In genomic region chr16:11326084-11326736, GRCh38 we compare ENCODE assay signal across 17 cellular contexts. TPM values are rescaled to one million over a fixed set of nuclear protein-coding genes. Genes with fewer than 3 reads are reported as not detected.
A peak's percentile ranks its signal among the peaks of the same experiment; 100 is the strongest.
DNase-seq lines count a peak whose midpoint lies in the region; ATAC-seq, FAIRE-seq and TF ChIP-seq lines count a peak whose summit lies in the region.
"Had no signal": no experiment of that assay in that cellular context is flagged by ENCODE, and none has a peak within 500 bp of the region (broad histone marks: within the 10 kb centered on the region; RNA-seq: fewer than 3 reads in every experiment).

No MANE protein-coding gene starts in this region.

- no peak overlapping the region for H2AK5ac ChIP-seq in neuronal stem cell (ENCODE audit: low read depth, low read length)

- intact Hi-C loops in CD14-positive monocyte (cut with micrococcal nuclease) = no loop called here
- intact Hi-C loops in transverse colon (cut with DNase I; ENCODE audit: low total_unique reads) = no loop called here
- intact Hi-C loops in dorsolateral prefrontal cortex (cut with DNase I) = no loop called here

- H3K4me3 ChIP-seq in astrocyte (ENCODE audit: insufficient read depth, low read depth, low read length) (no peak overlapping the region), neuronal stem cell (ENCODE audit: low read length in 2 of 2) (no peak overlapping the region), transverse colon (no peak overlapping the region), dorsolateral prefrontal cortex (no peak overlapping the region)
- H3K4me3 ChIP-seq: prostate gland had no signal

- H3K36me3 ChIP-seq in astrocyte (ENCODE audit: insufficient read depth, low read length) = no peaks in the 10 kb centered on the region
- H3K36me3 ChIP-seq in neuronal stem cell (replicated peaks in 1 of 2; ENCODE audit: control insufficient read depth in 2 of 2, insufficient read depth in 2 of 2, low read length in 2 of 2) = no peaks in the 10 kb centered on the region
- H3K36me3 ChIP-seq in transverse colon = no peaks in the 10 kb centered on the region
- H3K36me3 ChIP-seq: prostate gland had no signal

- peak overlapping the region; percentile 67 for H4K8ac ChIP-seq in neuronal stem cell (ENCODE audit: low read depth, low read length)

- peaks cover 12 to 45% (median 19%) of the 10 kb centered on the region in 3 donors for H3K27me3 Mint-ChIP-seq in CD14-positive monocyte (ENCODE audit: low read depth in 3 of 3)
- peaks cover 7% of the 10 kb centered on the region for H3K27me3 Mint-ChIP-seq in astrocyte (ENCODE audit: low read depth, unreplicated experiment)
- H3K27me3 Mint-ChIP-seq: CD4-positive, alpha-beta T cell had no signal

- no peak overlapping the region for H4K91ac ChIP-seq in neuronal stem cell (ENCODE audit: low read depth, low read length, poor library complexity)

- H3K9ac ChIP-seq in astrocyte (ENCODE audit: low read length) (no peak overlapping the region), neuronal stem cell (ENCODE audit: low read depth, low read length, poor library complexity) (no peak overlapping the region)

- ATAC-seq in HG02610 (IDR thresholded peaks at IDR 0.05; ENCODE audit: unreplicated experiment) (peak; percentile 13), GM19452 (IDR thresholded peaks at IDR 0.05; ENCODE audit: unreplicated experiment) (no peak)

- no peak overlapping the region for H3K14ac ChIP-seq in neuronal stem cell (ENCODE audit: low read length)

- no CpG with 5 or more reads among the region's 9 CpGs for WGBS in neuronal stem cell (ENCODE audit: extremely low coverage in 2 of 2, insufficient read length in 2 of 2, insufficient replicate concordance in 1 of 2), 2 donors
- WGBS in transverse colon (ENCODE audit: low coverage in 1 of 2), 2 donors = 80 to 82% methylated on average over 2 to 9 of the region's 9 CpGs

- no peak for TF ChIP-seq POLR2A in transverse colon (IDR thresholded peaks at IDR 0.05)

- peak overlapping the region; percentile 53 for H2BK15ac ChIP-seq in neuronal stem cell (ENCODE audit: low read length)

- H2BK120ac ChIP-seq in neuronal stem cell (ENCODE audit: low read depth, low read length) = no peak overlapping the region

- H2AFZ ChIP-seq in astrocyte (ENCODE audit: low read depth, low read length) = peak overlapping the region; percentile 17
- H2AFZ ChIP-seq in neuronal stem cell (ENCODE audit: low read length) = no peak overlapping the region

- H3K27ac Mint-ChIP-seq in CD14-positive monocyte (peak overlapping the region in 3 of 7 donors; percentile 12 to 85 (median 64)), astrocyte (ENCODE audit: unreplicated experiment) (no peak overlapping the region)
- H3K27ac Mint-ChIP-seq: CD4-positive, alpha-beta T cell had no signal

- peak overlapping the region; percentile 90 for H3K18ac ChIP-seq in neuronal stem cell (ENCODE audit: low read length)

- H3K4ac ChIP-seq in neuronal stem cell (ENCODE audit: low read length) = peak overlapping the region; percentile 60

- H3K27me3 ChIP-seq in astrocyte (ENCODE audit: insufficient read depth, low read length) (no peaks in the 10 kb centered on the region), neuronal stem cell (ENCODE audit: control insufficient read depth in 3 of 3, insufficient read depth in 3 of 3, low read depth in 1 of 3, low read length in 3 of 3) (no peaks in the 10 kb centered on the region), transverse colon (no peaks in the 10 kb centered on the region), dorsolateral prefrontal cortex (no peaks in the 10 kb centered on the region)

- TF ChIP-seq CTCF in CD14-positive monocyte (IDR thresholded peaks at IDR 0.05) (no peak), astrocyte (IDR thresholded peaks at IDR 0.05; ENCODE audit: insufficient read depth, low read depth, low read length) (no peak), transverse colon (IDR thresholded peaks at IDR 0.05) (no peak), dorsolateral prefrontal cortex (IDR thresholded peaks at IDR 0.05 in 54 of 56, conservative IDR thresholded peaks at IDR 0.05 in 2 of 56; ENCODE audit: low read depth in 1 of 56, partially characterized antibody in 56 of 56) (no peak)

- H3K4me3 Mint-ChIP-seq in CD14-positive monocyte (peak overlapping the region; percentile 34 to 64), astrocyte (ENCODE audit: unreplicated experiment) (no peak overlapping the region)
- H3K4me3 Mint-ChIP-seq: CD4-positive, alpha-beta T cell had no signal

- FAIRE-seq in astrocyte (lab: Jason Lieb, UNC) = no peak
- FAIRE-seq: bronchial epithelial cell had no signal

- H3K79me1 ChIP-seq in neuronal stem cell (ENCODE audit: low read depth, low read length) = peaks cover 2% of the 10 kb centered on the region

- TF ChIP-seq EP300 in transverse colon (IDR thresholded peaks at IDR 0.05; ENCODE audit: low read depth) = no peak

- H3K27ac ChIP-seq in astrocyte (ENCODE audit: low read depth, low read length) = no peak overlapping the region
- no peak overlapping the region for H3K27ac ChIP-seq in neuronal stem cell (replicated peaks; ENCODE audit: low read length)
- no peak overlapping the region for H3K27ac ChIP-seq in transverse colon
- no peak overlapping the region for H3K27ac ChIP-seq in dorsolateral prefrontal cortex
- H3K27ac ChIP-seq: prostate gland had no signal

- DNase-seq in CD14-positive monocyte (ENCODE audit: low spot score) (no peak), astrocyte (ENCODE audit: low read depth) (no peak), neuronal stem cell (ENCODE audit: low spot score) (no peak), transverse colon (no peak), dorsolateral prefrontal cortex (no peak)
- DNase-seq: CD4-positive, alpha-beta T cell; DMS79 treated with DMSO at 0.1 percent for 48 hours; effector CD4-positive, alpha-beta T cell; GOT3; NCI-H187 treated with DMSO at 0.1 percent for 48 hours; NCI-H510A treated with DMSO at 0.1 percent for 48 hours had no signal

- H3K9me3 ChIP-seq in astrocyte (ENCODE audit: insufficient read depth, low read depth, low read length) (no peaks in the 10 kb centered on the region), neuronal stem cell (replicated peaks in 1 of 2; ENCODE audit: control insufficient read depth in 2 of 2, insufficient read depth in 1 of 2, low read depth in 1 of 2, low read length in 2 of 2) (no peaks in the 10 kb centered on the region), transverse colon (no peaks in the 10 kb centered on the region)
- H3K9me3 ChIP-seq: prostate gland had no signal

- in situ Hi-C loops in transverse colon (cut with MboI; ENCODE audit: low pct_ligation_motif_present in 1 of 4, low pct_unique_long_range_greater_than_20kb in 1 of 4, low sequenced_read_pairs in 3 of 4) = no loop called here

- H4K20me1 ChIP-seq in astrocyte (ENCODE audit: insufficient read depth, low read length) = no peaks in the 10 kb centered on the region

- H3K4me2 ChIP-seq in astrocyte (ENCODE audit: low read length) = peak overlapping the region; percentile 8
- H3K4me2 ChIP-seq in neuronal stem cell (ENCODE audit: insufficient read depth, low read length, poor library complexity, severe bottlenecking) = no peak overlapping the region

- peaks cover 25% of the 10 kb centered on the region for H3K4me1 ChIP-seq in astrocyte (ENCODE audit: insufficient read depth, low read length)
- peaks cover 11 to 21% of the 10 kb centered on the region in 2 donors for H3K4me1 ChIP-seq in neuronal stem cell (ENCODE audit: control insufficient read depth in 2 of 2, insufficient read depth in 1 of 2, low read depth in 1 of 2, low read length in 2 of 2)
- peaks cover 2 to 20% (median 7%) of the 10 kb centered on the region in 4 donors for H3K4me1 ChIP-seq in transverse colon
- H3K4me1 ChIP-seq: prostate gland had no signal

- H2BK12ac ChIP-seq in neuronal stem cell (ENCODE audit: low read length) = no peak overlapping the region

- peaks cover 5 to 13% of the 10 kb centered on the region in 2 donors for H3K36me3 Mint-ChIP-seq in CD14-positive monocyte
- H3K36me3 Mint-ChIP-seq in astrocyte (ENCODE audit: low read depth, unreplicated experiment) = peaks cover 3% of the 10 kb centered on the region

- no peak overlapping the region for H2BK5ac ChIP-seq in neuronal stem cell (ENCODE audit: low read length)

- no peak overlapping the region for H3K23ac ChIP-seq in neuronal stem cell (ENCODE audit: low read depth, low read length, poor library complexity)

- H3K79me2 ChIP-seq in astrocyte (ENCODE audit: insufficient read depth, low read length) = no peaks in the 10 kb centered on the region

- peaks cover 0 to 6% (median 3%) of the 10 kb centered on the region in 7 donors for H3K9me3 Mint-ChIP-seq in CD14-positive monocyte
- peaks cover 2% of the 10 kb centered on the region for H3K9me3 Mint-ChIP-seq in astrocyte (ENCODE audit: unreplicated experiment)
- H3K9me3 Mint-ChIP-seq: CD4-positive, alpha-beta T cell had no signal

- peaks cover 52% of the 10 kb centered on the region for H3K4me1 Mint-ChIP-seq in CD14-positive monocyte
- H3K4me1 Mint-ChIP-seq in astrocyte (ENCODE audit: low read depth, unreplicated experiment) = peaks cover 30% of the 10 kb centered on the region

RNA-seq across cellular contexts. Expression of gene RMI2, which starts 19.0 kb away (rescaled TPM):
- polyA plus RNA-seq in CD14-positive monocyte = under 1 TPM; 0.23 to 0.24 TPM
- total RNA-seq in astrocyte (6.9 and 7.8 TPM in 2 replicates), transverse colon (1 to 10 TPM in 2 of 4 donors, not detected in 2; 2.3 to 2.9 TPM), dorsolateral prefrontal cortex (1 to 10 TPM in 113 of 120 experiments, under 1 TPM in 7; 0.69 to 7.9 (median 3.0) TPM)
- polyA plus RNA-seq in neuronal stem cell (2013, experiment 1 of 2) = 48.2 TPM
- 49.5 TPM for polyA plus RNA-seq in neuronal stem cell (2013, experiment 2 of 2)

RNA-seq across cellular contexts. Expression of gene PRM1, which starts 45.1 kb away (rescaled TPM):
- not detected for polyA plus RNA-seq in CD14-positive monocyte
- not detected in 2 replicates for total RNA-seq in astrocyte
- not detected for polyA plus RNA-seq in neuronal stem cell (2013, experiment 1 of 2)
- not detected for polyA plus RNA-seq in neuronal stem cell (2013, experiment 2 of 2)
- total RNA-seq in transverse colon = not detected
- not detected for total RNA-seq in dorsolateral prefrontal cortex
- total RNA-seq: activated CD8-positive, alpha-beta memory T cell treated with anti-CD3 and anti-CD28 coated beads for 36 hours; bronchial epithelial cell; CD4-positive, alpha-beta T cell; myocyte had no signal

RNA-seq across cellular contexts. Expression of gene PRM2, which starts 49.9 kb away (rescaled TPM):
- polyA plus RNA-seq in CD14-positive monocyte = not detected
- total RNA-seq in astrocyte (not detected in 2 replicates), transverse colon (not detected), dorsolateral prefrontal cortex (not detected)
- not detected for polyA plus RNA-seq in neuronal stem cell (2013, experiment 1 of 2)
- polyA plus RNA-seq in neuronal stem cell (2013, experiment 2 of 2) = not detected
- total RNA-seq: activated CD8-positive, alpha-beta memory T cell treated with anti-CD3 and anti-CD28 coated beads for 36 hours; bronchial epithelial cell; CD4-positive, alpha-beta T cell; myocyte had no signal

RNA-seq across cellular contexts. Expression of gene PRM3, which starts 52.8 kb away (rescaled TPM):
- polyA plus RNA-seq in CD14-positive monocyte = not detected
- total RNA-seq in astrocyte (not detected in 2 replicates), transverse colon (not detected), dorsolateral prefrontal cortex (not detected)
- not detected for polyA plus RNA-seq in neuronal stem cell (2013, experiment 1 of 2)
- not detected for polyA plus RNA-seq in neuronal stem cell (2013, experiment 2 of 2)
- total RNA-seq: activated CD8-positive, alpha-beta memory T cell treated with anti-CD3 and anti-CD28 coated beads for 36 hours; bronchial epithelial cell; CD4-positive, alpha-beta T cell; myocyte; prostate gland had no signal

RNA-seq across cellular contexts. Expression of gene TNP2, which starts 57.1 kb away (rescaled TPM):
- not detected for polyA plus RNA-seq in CD14-positive monocyte
- not detected in 2 replicates for total RNA-seq in astrocyte
- not detected for polyA plus RNA-seq in neuronal stem cell (2013, experiment 1 of 2)
- polyA plus RNA-seq in neuronal stem cell (2013, experiment 2 of 2) = not detected
- total RNA-seq in transverse colon = not detected
- not detected for total RNA-seq in dorsolateral prefrontal cortex
- total RNA-seq: activated CD8-positive, alpha-beta memory T cell treated with anti-CD3 and anti-CD28 coated beads for 36 hours; bronchial epithelial cell; CD4-positive, alpha-beta T cell; myocyte; prostate gland had no signal
